Comparison of ENCODE assay signal across 17 cellular contexts in genomic region chr19:45474191-45474940, GRCh38. TPM values are rescaled to one million over a fixed set of nuclear protein-coding genes. Genes with fewer than 3 reads are reported as not detected.
DNase-seq lines count a peak whose midpoint lies in the region; ATAC-seq and TF ChIP-seq lines count a peak whose summit lies in the region.
"Had no signal": no experiment of that assay in that cellular context is flagged by ENCODE, and none has a peak within 500 bp of the region (broad histone marks: within the 10 kb centered on the region; RNA-seq: fewer than 3 reads in every experiment).

No MANE protein-coding gene starts in this region.

- H3K27me3 ChIP-seq in GM23248 (replicated peaks; ENCODE audit: insufficient read depth) (no peaks in the 10 kb centered on the region), NT2/D1 (ENCODE audit: insufficient read depth, insufficient read length) (no peaks in the 10 kb centered on the region), adrenal gland (peaks cover 5% of the 10 kb centered on the region)
- H3K27me3 ChIP-seq: right atrium auricular region, vagina had no signal

- 92 to 94% methylated on average over 31 of the region's 31 CpGs for WGBS in GM23248 (ENCODE audit: low coverage in 1 of 2, low lambda C conversion rate in 2 of 2, missing lambda C conversion rate in 2 of 2), 2 experiments
- 73 to 80% (median 75%) methylated on average over 31 of the region's 31 CpGs for WGBS in adrenal gland, 4 donors

- H3K4me2 ChIP-seq in GM23248 (ENCODE audit: unreplicated experiment), result no peak overlapping the region

- H3K4me3 Mint-ChIP-seq in nephron progenitor cell, result peak overlapping the region; percentile 65

- H3K27ac ChIP-seq in GM23248, result no peak overlapping the region
- no peak overlapping the region for H3K27ac ChIP-seq in adrenal gland
- H3K27ac ChIP-seq: BLaER1 treated with 17β-estradiol and CSF1 and Interleukin-3, amounts not matched to agents 10 nM and 100 nM; heart left ventricle; right atrium auricular region; vagina had no signal

- H3K9me3 Mint-ChIP-seq in nephron progenitor cell, result no peaks in the 10 kb centered on the region
- H3K9me3 Mint-ChIP-seq: activated T-helper 2 cell treated with anti-CD3 and anti-CD28 coated beads, Interferon-gamma antibody, Interleukin-2, Interleukin-4, amounts not matched to agents 10 μg/mL and 5 μg/mL and 100 μg/mL, durations not matched to agents 14 hours and 24 hours and 36 hours had no signal

- H3K4me3 ChIP-seq in GM23248 (no peak overlapping the region), NT2/D1 (ENCODE audit: insufficient read length, low read depth) (no peak overlapping the region), adrenal gland (no peak overlapping the region)
- H3K4me3 ChIP-seq: BLaER1 treated with 17β-estradiol and CSF1 and Interleukin-3, amounts not matched to agents 10 nM and 100 nM; GM12878; heart left ventricle; right atrium auricular region; vagina had no signal

- H3F3A ChIP-seq in GM23248 (ENCODE audit: insufficient read depth), result peaks cover 34% of the 10 kb centered on the region

- H3K4me1 Mint-ChIP-seq in nephron progenitor cell, result peaks cover 63% of the 10 kb centered on the region

- H3K36me3 Mint-ChIP-seq in nephron progenitor cell (ENCODE audit: low read depth), result no peaks in the 10 kb centered on the region

- H3K36me3 ChIP-seq in GM23248 (ENCODE audit: low read depth) (no peaks in the 10 kb centered on the region), NT2/D1 (ENCODE audit: insufficient read depth, insufficient read length, low read length) (no peaks in the 10 kb centered on the region), adrenal gland (replicated peaks in 1 of 2) (no peaks in the 10 kb centered on the region)
- H3K36me3 ChIP-seq: BLaER1 treated with 17β-estradiol and CSF1 and Interleukin-3, amounts not matched to agents 10 nM and 100 nM; heart left ventricle; right atrium auricular region; vagina had no signal

- no peak for ATAC-seq in HG02885 (IDR thresholded peaks at IDR 0.05; ENCODE audit: poor library complexity, unreplicated experiment)
- no peak for ATAC-seq in GM21717 (IDR thresholded peaks at IDR 0.05; ENCODE audit: unreplicated experiment)
- ATAC-seq: GM12878; heart left ventricle; stimulated activated naive CD8-positive, alpha-beta T cell treated with anti-CD3 and anti-CD28 coated beads, Interleukin-15, Interleukin-2, amounts not matched to agents 100 U/mL and 50 U/mL, for 24 hours had no signal

- TF ChIP-seq CTCF in nephron progenitor cell (IDR thresholded peaks at IDR 0.05) (no peak), adrenal gland (IDR thresholded peaks at IDR 0.05) (no peak)

- in situ Hi-C loops in GM23248 (cut with MboI), result no loop called here

- no peak overlapping the region for H2AFZ ChIP-seq in GM23248

- H3K9me3 ChIP-seq in GM23248 (ENCODE audit: low read depth), result no peaks in the 10 kb centered on the region
- no peaks in the 10 kb centered on the region for H3K9me3 ChIP-seq in NT2/D1 (ENCODE audit: insufficient read depth, low read length)
- no peaks in the 10 kb centered on the region for H3K9me3 ChIP-seq in adrenal gland (replicated peaks in 1 of 3)
- H3K9me3 ChIP-seq: BLaER1 treated with 17β-estradiol and CSF1 and Interleukin-3, amounts not matched to agents 10 nM and 100 nM; heart left ventricle; right atrium auricular region; vagina had no signal

- TF ChIP-seq POLR2A in adrenal gland (IDR thresholded peaks at IDR 0.05), result no peak

- H4K20me1 ChIP-seq in GM23248 (ENCODE audit: insufficient read depth), result no peaks in the 10 kb centered on the region

- H3K79me2 ChIP-seq in GM23248 (ENCODE audit: insufficient read depth), result peaks cover 27% of the 10 kb centered on the region; the same call in 1 of the 2 replicates

- H3K4me1 ChIP-seq in GM23248 (ENCODE audit: insufficient read depth) (peaks cover 15% of the 10 kb centered on the region; the same call in 1 of the 2 replicates), NT2/D1 (ENCODE audit: insufficient read depth, insufficient read length) (peaks cover 10% of the 10 kb centered on the region), adrenal gland (replicated peaks in 1 of 2) (peaks cover 10 to 23% of the 10 kb centered on the region in 2 donors)

- no peak overlapping the region for H3K9ac ChIP-seq in GM23248
- H3K9ac ChIP-seq in NT2/D1 (ENCODE audit: insufficient read length, low read depth), result peak overlapping the region; percentile 46

- H3K9me2 ChIP-seq in GM23248 (ENCODE audit: insufficient read depth), result no peaks in the 10 kb centered on the region

- peaks cover 90% of the 10 kb centered on the region for H3K27me3 Mint-ChIP-seq in nephron progenitor cell (ENCODE audit: low read depth, poor library complexity)

- peak; percentile 37 for DNase-seq in GM23248
- no peak for DNase-seq in NT2/D1 (ENCODE audit: low read depth, low spot score)
- DNase-seq in effector CD8-positive, alpha-beta T cell (lab: John Stamatoyannopoulos, UW), result peak; percentile 95
- DNase-seq in nephron progenitor cell, result no peak
- no peak for DNase-seq in adrenal gland
- DNase-seq: activated CD4-positive, alpha-beta T cell treated with anti-CD3 and anti-CD28 coated beads for 4 hours; heart left ventricle; NCI-H1105; NCI-H446; stimulated activated naive CD8-positive, alpha-beta T cell treated with anti-CD3 and anti-CD28 coated beads, Interleukin-15, Interleukin-2, amounts not matched to agents 100 U/mL and 50 U/mL, for 24 hours had no signal

- H3K27ac Mint-ChIP-seq in nephron progenitor cell, result no peak overlapping the region
- H3K27ac Mint-ChIP-seq: activated T-helper 2 cell treated with anti-CD3 and anti-CD28 coated beads, Interferon-gamma antibody, Interleukin-2, Interleukin-4, amounts not matched to agents 10 μg/mL and 5 μg/mL and 100 μg/mL, durations not matched to agents 14 hours and 24 hours and 36 hours had no signal

- intact Hi-C loops in adrenal gland (cut with DNase I), result no loop called here

RNA-seq across cellular contexts. Expression of gene FOSB, which starts 6.6 kb away (rescaled TPM):
- 11.9 and 16.1 TPM in 2 replicates for total RNA-seq in GM23248 (2014; rRNA removed; shearing (Covaris generic))
- polyA plus RNA-seq in GM23248 (2016; fragmentation: Nextera tagmentation; extraction: Ambion mirVana), result 4.8 and 8.3 TPM in 2 replicates
- total RNA-seq in adrenal gland, result 10 to 100 TPM in 1 of 8 donors, 1 to 10 TPM in 7; 1.0 to 21.7 (median 2.8) TPM
- 10 to 100 TPM in 1 of 3 donors, 1 to 10 TPM in 1, under 1 TPM in 1; 0.95 to 11.1 (median 4.3) TPM for polyA plus RNA-seq in adrenal gland

RNA-seq across cellular contexts. Expression of gene RTN2, which starts 22.5 kb away (rescaled TPM):
- 14.8 and 19.6 TPM in 2 replicates for total RNA-seq in GM23248 (2014; rRNA removed; shearing (Covaris generic))
- polyA plus RNA-seq in GM23248 (2016; fragmentation: Nextera tagmentation; extraction: Ambion mirVana) (7.8 and 8.2 TPM in 2 replicates), adrenal gland (10 to 100 TPM in 1 of 3 donors, 1 to 10 TPM in 2; 4.8 to 11.8 (median 7.4) TPM)
- 10 to 100 TPM in 7 of 8 donors, 1 to 10 TPM in 1; 8.6 to 65.8 (median 20.7) TPM for total RNA-seq in adrenal gland

RNA-seq across cellular contexts. Expression of gene PPM1N, which starts 23.9 kb away (rescaled TPM):
- total RNA-seq in GM23248 (2014; rRNA removed; shearing (Covaris generic)), result 0.32 TPM in 1 of 2 replicates, not detected in the other
- polyA plus RNA-seq in GM23248 (2016; fragmentation: Nextera tagmentation; extraction: Ambion mirVana) (0.33 and 0.63 TPM in 2 replicates), adrenal gland (1 to 10 TPM in 2 of 3 donors, under 1 TPM in 1; 0.99 to 3.7 (median 1.7) TPM)
- 1 to 10 TPM in 6 of 8 donors, not detected in 2; 1.2 to 2.5 (median 1.7) TPM for total RNA-seq in adrenal gland

RNA-seq across cellular contexts. Expression of gene VASP, which starts 32.9 kb away (rescaled TPM):
- 108 and 135 TPM in 2 replicates for total RNA-seq in GM23248 (2014; rRNA removed; shearing (Covaris generic))
- polyA plus RNA-seq in GM23248 (2016; fragmentation: Nextera tagmentation; extraction: Ambion mirVana) (31.9 and 32.6 TPM in 2 replicates), adrenal gland (10 to 100 TPM; 30.2 to 96.2 (median 62.9) TPM)
- total RNA-seq in adrenal gland, result 100 to 1,000 TPM in 2 of 8 donors, 10 to 100 TPM in 6; 41.4 to 118 (median 68.8) TPM

RNA-seq across cellular contexts. Expression of gene ERCC1, which starts 50.6 kb away (rescaled TPM):
- total RNA-seq in GM23248 (2014; rRNA removed; shearing (Covaris generic)), result 63.0 and 79.8 TPM in 2 replicates
- polyA plus RNA-seq in GM23248 (2016; fragmentation: Nextera tagmentation; extraction: Ambion mirVana), result 89.0 and 90.9 TPM in 2 replicates
- 100 to 1,000 TPM in 2 of 8 donors, 10 to 100 TPM in 6; 63.6 to 107 (median 90.4) TPM for total RNA-seq in adrenal gland
- 10 to 100 TPM; 62.9 to 89.2 (median 87.0) TPM for polyA plus RNA-seq in adrenal gland

Comparison
In these comparisons a context has a peak if more than half of its experiments do, and no peak if none do; other contexts are left out.
1. DNase-seq: peak in GM23248 (single experiment) and effector CD8-positive, alpha-beta T cell (single experiment); none in NT2/D1 (single experiment), nephron progenitor cell (single experiment) and adrenal gland (0 of 7).